In the genomic region with DNA sequence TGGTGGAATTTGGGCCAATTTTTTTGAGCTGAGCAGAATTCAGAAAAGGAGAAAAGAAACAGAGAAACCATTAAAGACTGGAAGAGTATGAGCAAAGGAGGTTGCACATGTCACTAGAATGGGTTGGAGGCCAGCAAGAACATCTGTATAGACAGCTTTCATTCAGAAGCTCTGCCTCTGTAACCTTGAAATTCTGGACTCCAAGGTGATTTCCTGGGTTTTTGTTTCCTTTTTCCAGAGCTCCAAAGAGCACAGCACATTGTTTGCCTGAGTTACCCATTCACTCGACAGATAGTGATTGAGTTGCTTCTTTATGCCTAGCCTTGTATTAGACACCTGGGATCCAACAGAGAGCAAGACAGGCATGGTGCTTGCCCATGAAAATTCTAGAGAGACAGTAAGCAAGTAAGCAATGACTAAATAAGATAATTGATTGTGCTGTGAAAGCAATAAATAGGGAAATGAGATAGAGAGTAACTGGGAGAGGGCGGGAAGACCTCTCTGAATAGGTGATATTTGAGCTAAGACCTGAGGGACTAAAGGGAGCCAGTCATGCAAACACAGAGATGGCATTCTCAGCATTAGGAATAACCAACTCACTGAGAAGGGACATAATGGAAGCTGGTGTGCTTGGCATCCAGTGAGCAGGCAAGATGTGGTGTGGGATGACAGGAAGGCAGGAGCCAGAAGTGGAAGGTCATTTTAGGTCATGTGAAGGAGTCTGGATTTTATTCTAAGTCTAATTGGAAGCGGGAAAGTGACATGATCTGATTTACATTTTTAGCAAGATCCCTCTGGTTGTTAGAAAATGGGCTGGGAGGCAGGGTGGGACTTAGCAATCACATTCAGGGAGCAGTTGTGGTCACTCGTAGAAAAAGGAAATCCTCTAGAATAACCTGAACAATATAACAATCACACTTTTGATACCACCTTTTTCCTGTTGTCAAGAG, we compare ENCODE assay signal across 21 cellular contexts.
DNase-seq lines count a peak whose midpoint lies in the region; ATAC-seq and TF ChIP-seq lines count a peak whose summit lies in the region.
"Had no signal": no experiment of that assay in that cellular context is flagged by ENCODE, and none has a peak within 500 bp of the region (broad histone marks: within the 10 kb centered on the region; RNA-seq: fewer than 3 reads in every experiment).

No MANE protein-coding gene starts in this region.

- H3K4me1 ChIP-seq in BE2C (peaks cover 9% of the 10 kb centered on the region), left ventricle myocardium inferior (peaks cover 36% of the 10 kb centered on the region), right lobe of liver (peaks cover 0 to 36% (median 4%) of the 10 kb centered on the region in 4 donors)

- intact Hi-C loops in left ventricle myocardium inferior (cut with micrococcal nuclease) (no loop called here), right lobe of liver (cut with DNase I) (no loop called here)

- TF ChIP-seq CTCF in BE2C (IDR thresholded peaks at IDR 0.05; ENCODE audit: low read depth, low read length) (no peak), left ventricle myocardium inferior (IDR thresholded peaks at IDR 0.05; ENCODE audit: borderline replicate concordance) (no peak), right lobe of liver (IDR thresholded peaks at IDR 0.05) (no peak)

- no peaks in the 10 kb centered on the region for H3K9me3 ChIP-seq in BE2C
- H3K9me3 ChIP-seq in left ventricle myocardium inferior (replicated peaks) = no peaks in the 10 kb centered on the region
- no peaks in the 10 kb centered on the region for H3K9me3 ChIP-seq in right lobe of liver
- H3K9me3 ChIP-seq: MG63 had no signal

- no peaks in the 10 kb centered on the region for H3K27me3 ChIP-seq in BE2C
- no peaks in the 10 kb centered on the region for H3K27me3 ChIP-seq in left ventricle myocardium inferior (ENCODE audit: low read depth)
- no peaks in the 10 kb centered on the region for H3K27me3 ChIP-seq in right lobe of liver
- H3K27me3 ChIP-seq: MG63 had no signal

- H3K27ac ChIP-seq in left ventricle myocardium inferior (replicated peaks) (peak overlapping the region; percentile 58), right lobe of liver (peak overlapping the region in 2 of 3 donors; percentile 15 to 45)
- H3K27ac ChIP-seq: SK-N-MC had no signal

- ATAC-seq in right lobe of liver (peak; percentile 58 to 77 (median 68)), HG02759 (IDR thresholded peaks at IDR 0.05; ENCODE audit: unreplicated experiment) (no peak)
- ATAC-seq: HCT116, K562 had no signal

- 29% methylated on average over 4 of the region's 4 CpGs for WGBS in right lobe of liver (ENCODE audit: insufficient coverage, low coverage, low lambda C conversion rate, missing lambda C conversion rate)

- no peak for TF ChIP-seq POLR2A in right lobe of liver (IDR thresholded peaks at IDR 0.05)

- H3K36me3 ChIP-seq in BE2C (no peaks in the 10 kb centered on the region), left ventricle myocardium inferior (no peaks in the 10 kb centered on the region), right lobe of liver (no peaks in the 10 kb centered on the region)
- H3K36me3 ChIP-seq: MG63 had no signal

- peak; percentile 42 for DNase-seq in BE2C
- peak; percentile 99 for DNase-seq in SK-N-DZ (ENCODE audit: low spot score)
- DNase-seq in left ventricle myocardium inferior = no peak
- no peak for DNase-seq in right lobe of liver
- DNase-seq in SW 1271 (lab: John Stamatoyannopoulos, UW) = no peak
- DNase-seq in NCI-H1694 (lab: John Stamatoyannopoulos, UW) = no peak
- DNase-seq: DMS53, GDM1, GOT3, MG63, NCI-H1417 treated with DMSO at 0.1 percent for 48 hours, NCI-H187 treated with DMSO at 0.1 percent for 48 hours, NCI-H2107, NCI-H446 treated with DMSO at 0.1 percent for 48 hours, NCI-H526 treated with DMSO at 0.1 percent for 48 hours, OCI-M1, SHP77 had no signal

- no peak overlapping the region for H3K4me3 ChIP-seq in BE2C (ENCODE audit: low read depth, low read length)
- H3K4me3 ChIP-seq in left ventricle myocardium inferior = no peak overlapping the region
- no peak overlapping the region for H3K4me3 ChIP-seq in right lobe of liver
- H3K4me3 ChIP-seq: K562, MG63, SK-N-MC had no signal

Comparison
In these comparisons a context has a peak if more than half of its experiments do, and no peak if none do; other contexts are left out.
1. DNase-seq: peak in BE2C (single experiment) and SK-N-DZ (single experiment); none in left ventricle myocardium inferior (single experiment), right lobe of liver (0 of 3), SW 1271 (0 of 2) and NCI-H1694 (single experiment).